22 cellular contexts compared by ENCODE assay signal in genomic region chr9:135889564-135890189, GRCh38. TPM values are rescaled to one million over a fixed set of nuclear protein-coding genes. Genes with fewer than 3 reads are reported as not detected.
DNase-seq lines count a peak whose midpoint lies in the region; ATAC-seq and TF ChIP-seq lines count a peak whose summit lies in the region.
"Had no signal": no experiment of that assay in that cellular context is flagged by ENCODE, and none has a peak within 500 bp of the region (broad histone marks: within the 10 kb centered on the region; RNA-seq: fewer than 3 reads in every experiment).

No MANE protein-coding gene starts in this region.

- H3K4me1 ChIP-seq in breast epithelium (peaks cover 25 to 39% of the 10 kb centered on the region in 2 donors), mammary epithelial cell (ENCODE audit: insufficient read depth, low read length) (peaks cover 72% of the 10 kb centered on the region), mesendoderm (ENCODE audit: control insufficient read depth, low read depth, low read length) (peaks cover 17% of the 10 kb centered on the region)

- H3K4me1 Mint-ChIP-seq in MCF 10A (ENCODE audit: insufficient read depth, unreplicated experiment) = peaks cover 69% of the 10 kb centered on the region

- BruUV-seq in MCF 10A (replicated peaks; lab: Mats Ljungman, UMichigan) (no TSS peak), mammary epithelial cell (replicated peaks; lab: Mats Ljungman, UMichigan) (no TSS peak)

- peak overlapping the region; percentile 72 for H3K27ac Mint-ChIP-seq in MCF 10A (ENCODE audit: low read depth, unreplicated experiment)
- H3K27ac Mint-ChIP-seq: activated CD8-positive, alpha-beta memory T cell treated with anti-CD3 and anti-CD28 coated beads, Interleukin-2, amount 10 ng/mL, durations not matched to agents 7 days and 5 days; stimulated activated memory B cell treated with anti-CD40 and anti-IgM and Interleukin-4, amounts not matched to agents 10 μg/mL and 1 μg/mL and 100 μg/mL, for 72 hours had no signal

- H3K18ac ChIP-seq in mesendoderm (ENCODE audit: low read length) = no peak overlapping the region

- no peak overlapping the region for H2BK120ac ChIP-seq in mesendoderm (ENCODE audit: low read depth, low read length)

- intact Hi-C loops in MCF 10A (cut with micrococcal nuclease) (no loop called here), breast epithelium (cut with DNase I; ENCODE audit: low total_unique reads) (no loop called here), mammary epithelial cell (cut with micrococcal nuclease) (loop anchor here (1.0 kb wide), 1 partner anchor 16 kb away; no protein-coding TSS in a partner anchor)

- H3K27me3 Mint-ChIP-seq in MCF 10A (ENCODE audit: insufficient read depth, unreplicated experiment) = no peaks in the 10 kb centered on the region
- H3K27me3 Mint-ChIP-seq: activated CD8-positive, alpha-beta memory T cell treated with anti-CD3 and anti-CD28 coated beads, Interleukin-2, amount 10 ng/mL, durations not matched to agents 7 days and 5 days; CD4-positive, alpha-beta memory T cell; stimulated activated memory B cell treated with anti-CD40 and anti-IgM and Interleukin-4, amounts not matched to agents 10 μg/mL and 1 μg/mL and 100 μg/mL, for 72 hours had no signal

- H2AK5ac ChIP-seq in mesendoderm (ENCODE audit: low read length) = no peak overlapping the region

- peaks cover 2% of the 10 kb centered on the region for H3K9me3 Mint-ChIP-seq in MCF 10A (ENCODE audit: unreplicated experiment)
- H3K9me3 Mint-ChIP-seq: CD4-positive, alpha-beta memory T cell; stimulated activated memory B cell treated with anti-CD40 and anti-IgM and Interleukin-4, amounts not matched to agents 10 μg/mL and 1 μg/mL and 100 μg/mL, for 72 hours had no signal

- H4K8ac ChIP-seq in mesendoderm (ENCODE audit: low read depth, low read length) = no peak overlapping the region

- peaks cover 48% of the 10 kb centered on the region for H3K79me1 ChIP-seq in mesendoderm (ENCODE audit: low read length)

- H3K27ac ChIP-seq in breast epithelium (peak overlapping the region in 1 of 2 donors; percentile 45), mammary epithelial cell (ENCODE audit: insufficient read depth, low read depth, low read length) (peak overlapping the region; percentile 49), mesendoderm (ENCODE audit: low read depth, low read length) (no peak overlapping the region)
- H3K27ac ChIP-seq: adrenal gland, HL-60, neutrophil, PC-9, tibial artery had no signal

- CTCF ChIA-PET in MCF 10A (lab: Yijun Ruan, JAX) (interaction anchor here (2.9 kb wide), 1 partner anchor 24 kb away, joined by 18 read pairs; no protein-coding TSS in a partner anchor), mammary epithelial cell (lab: Charles Lee; ENCODE audit: low non-redundant PET) (no interaction called here)

- H3K56ac ChIP-seq in mesendoderm (ENCODE audit: low read length) = peak overlapping the region; percentile 47

- peaks cover 6% of the 10 kb centered on the region for H3K36me3 Mint-ChIP-seq in MCF 10A (ENCODE audit: insufficient read depth, unreplicated experiment)
- H3K36me3 Mint-ChIP-seq: activated CD8-positive, alpha-beta memory T cell treated with anti-CD3 and anti-CD28 coated beads, Interleukin-2, amount 10 ng/mL, durations not matched to agents 7 days and 5 days; CD4-positive, alpha-beta memory T cell had no signal

- in situ Hi-C loops in mammary epithelial cell (cut with MboI; ENCODE audit: low sequenced_read_pairs in 2 of 2) = no loop called here

- TF ChIP-seq CTCF in MCF 10A (IDR thresholded peaks at IDR 0.05; ENCODE audit: unreplicated experiment) (no peak), breast epithelium (IDR thresholded peaks at IDR 0.05) (no peak), mammary epithelial cell (conservative IDR thresholded peaks at IDR 0.05 in 1 of 2, IDR thresholded peaks at IDR 0.05 in 1 of 2; ENCODE audit: extremely low read depth in 1 of 2, insufficient read depth in 1 of 2, low read depth in 1 of 2, low read length in 2 of 2) (no peak)

- no peak for ATAC-seq in HG03439 (IDR thresholded peaks at IDR 0.05; ENCODE audit: unreplicated experiment)
- ATAC-seq: activated CD4-positive, CD25-positive, alpha-beta regulatory T cell treated with anti-CD3 and anti-CD28 coated beads, Interleukin-2, amount 50 U/mL, for 24 hours; activated CD8-positive, alpha-beta memory T cell treated with anti-CD3 and anti-CD28 coated beads, Interleukin-2, amount 10 ng/mL, durations not matched to agents 7 days and 5 days; stimulated activated memory B cell treated with anti-CD40 and anti-IgM and Interleukin-4, amounts not matched to agents 10 μg/mL and 1 μg/mL and 100 μg/mL, for 72 hours had no signal

- H3K9me3 ChIP-seq in breast epithelium (no peaks in the 10 kb centered on the region), mammary epithelial cell (replicated peaks; ENCODE audit: insufficient read depth, low read length) (no peaks in the 10 kb centered on the region)
- H3K9me3 ChIP-seq: adrenal gland, neutrophil, tibial artery had no signal

- H3K9ac ChIP-seq in mammary epithelial cell (ENCODE audit: insufficient read depth, low read length) (no peak overlapping the region), mesendoderm (ENCODE audit: low read length) (no peak overlapping the region)

- no peak for TF ChIP-seq POLR2A in breast epithelium (IDR thresholded peaks at IDR 0.05)

- H4K20me1 ChIP-seq in mammary epithelial cell (ENCODE audit: insufficient read depth, low read length) = no peaks in the 10 kb centered on the region

- dilution Hi-C loops in mammary epithelial cell (cut with HindIII; ENCODE audit: low sequenced_read_pairs) = no loop called here

- H3K4ac ChIP-seq in mesendoderm (ENCODE audit: low read depth, low read length) = no peak overlapping the region

- peak overlapping the region; percentile 77 for H3K4me2 ChIP-seq in mammary epithelial cell (ENCODE audit: insufficient read depth, low read depth, low read length)
- no peak overlapping the region for H3K4me2 ChIP-seq in mesendoderm (ENCODE audit: low read length)
- H3K4me2 ChIP-seq: PC-9 had no signal

- H3K79me2 ChIP-seq in mammary epithelial cell (ENCODE audit: insufficient read depth, low read length) = peaks cover 100% of the 10 kb centered on the region
- H3K79me2 ChIP-seq in mesendoderm (ENCODE audit: control insufficient read depth, insufficient read depth, low read length) = peaks cover 94% of the 10 kb centered on the region

- POLR2A ChIA-PET in MCF 10A (lab: Yijun Ruan, JAX) = interaction anchor here (0.6 to 3.0 kb wide), 3 partner anchors 11 to 877 kb away, joined by 3 to 39 read pairs (median 3); no protein-coding TSS in a partner anchor

- peak overlapping the region; percentile 50 for H3K4me3 Mint-ChIP-seq in MCF 10A (ENCODE audit: unreplicated experiment)
- H3K4me3 Mint-ChIP-seq: activated CD8-positive, alpha-beta memory T cell treated with anti-CD3 and anti-CD28 coated beads, Interleukin-2, amount 10 ng/mL, durations not matched to agents 7 days and 5 days; stimulated activated memory B cell treated with anti-CD40 and anti-IgM and Interleukin-4, amounts not matched to agents 10 μg/mL and 1 μg/mL and 100 μg/mL, for 72 hours had no signal

- WGBS in mammary epithelial cell (ENCODE audit: low coverage, missing lambda C conversion rate) = 76% methylated on average over 11 of the region's 19 CpGs
- WGBS in mesendoderm (ENCODE audit: extremely low coverage, insufficient coverage, low lambda C conversion rate) = no CpG with 5 or more reads among the region's 19 CpGs

- H2AFZ ChIP-seq in mammary epithelial cell (ENCODE audit: low read depth, low read length) = peak overlapping the region; percentile 29
- H2AFZ ChIP-seq: PC-9 had no signal

- H3K23ac ChIP-seq in mesendoderm (ENCODE audit: low read length) = peak overlapping the region; percentile 16

- no peaks in the 10 kb centered on the region for H3K36me3 ChIP-seq in breast epithelium
- H3K36me3 ChIP-seq in mammary epithelial cell (ENCODE audit: insufficient read depth, low read length) = no peaks in the 10 kb centered on the region
- H3K36me3 ChIP-seq in mesendoderm (ENCODE audit: control insufficient read depth, insufficient read depth, low read length) = no peaks in the 10 kb centered on the region
- H3K36me3 ChIP-seq: adrenal gland, neutrophil, tibial artery had no signal

- H4K5ac ChIP-seq in mesendoderm (ENCODE audit: low read length) = no peak overlapping the region

- no peak overlapping the region for H2BK5ac ChIP-seq in mesendoderm (ENCODE audit: low read length)

- DNase-seq in MCF 10A (ENCODE audit: unreplicated experiment) = no peak
- DNase-seq in breast epithelium (ENCODE audit: low spot score in 2 of 2) = no peak
- DNase-seq in mammary epithelial cell = no peak
- DNase-seq in mesendoderm = no peak
- no peak for DNase-seq in SHP77 (lab: John Stamatoyannopoulos, UW)
- no peak for DNase-seq in NCI-H1092 (lab: John Stamatoyannopoulos, UW)
- no peak for DNase-seq in Ammon's horn (ENCODE audit: low spot score)
- DNase-seq: activated CD8-positive, alpha-beta memory T cell treated with anti-CD3 and anti-CD28 coated beads, Interleukin-2, amount 10 ng/mL, durations not matched to agents 7 days and 5 days; caudate nucleus; CD4-positive, alpha-beta memory T cell; head of caudate nucleus; NCI-H1048; NCI-H2081; NCI-H526 treated with DMSO at 0.1 percent for 48 hours; tibial artery had no signal

- no peaks in the 10 kb centered on the region for H3K27me3 ChIP-seq in breast epithelium
- H3K27me3 ChIP-seq in mammary epithelial cell (ENCODE audit: insufficient read depth, low read length) = no peaks in the 10 kb centered on the region
- no peaks in the 10 kb centered on the region for H3K27me3 ChIP-seq in mesendoderm (ENCODE audit: insufficient read depth, low read length, poor library complexity)
- H3K27me3 ChIP-seq: adrenal gland, neutrophil, tibial artery had no signal

- peak overlapping the region in 1 of 3 donors; percentile 31 for H3K4me3 ChIP-seq in breast epithelium
- peak overlapping the region in 1 of 3 experiments; percentile 0 for H3K4me3 ChIP-seq in mammary epithelial cell (replicated peaks in 1 of 3; ENCODE audit: insufficient read depth in 1 of 3, low read depth in 2 of 3, low read length in 3 of 3)
- H3K4me3 ChIP-seq in mesendoderm (ENCODE audit: low read length) = no peak overlapping the region
- H3K4me3 ChIP-seq: adrenal gland, PC-9, tibial artery had no signal

- H2BK15ac ChIP-seq in mesendoderm (replicated peaks; ENCODE audit: low read depth) = no peak overlapping the region

RNA-seq across cellular contexts. Expression of gene CAMSAP1, which starts 17.7 kb away (rescaled TPM):
- total RNA-seq in MCF 10A (2022) = 31.0 and 39.5 TPM in 2 replicates
- total RNA-seq in breast epithelium = 10 to 100 TPM; 25.0 to 29.8 (median 29.0) TPM
- 10 to 100 TPM; 23.5 to 25.5 TPM for total RNA-seq in mammary epithelial cell
- polyA plus RNA-seq in mammary epithelial cell = 6.0 TPM
- 25.7 TPM for polyA minus RNA-seq in mammary epithelial cell
- 24.8 TPM for polyA plus RNA-seq in mesendoderm (2013, experiment 1 of 2)
- polyA plus RNA-seq in mesendoderm (2013, experiment 2 of 2) = 24.2 TPM
